In the genomic region with DNA sequence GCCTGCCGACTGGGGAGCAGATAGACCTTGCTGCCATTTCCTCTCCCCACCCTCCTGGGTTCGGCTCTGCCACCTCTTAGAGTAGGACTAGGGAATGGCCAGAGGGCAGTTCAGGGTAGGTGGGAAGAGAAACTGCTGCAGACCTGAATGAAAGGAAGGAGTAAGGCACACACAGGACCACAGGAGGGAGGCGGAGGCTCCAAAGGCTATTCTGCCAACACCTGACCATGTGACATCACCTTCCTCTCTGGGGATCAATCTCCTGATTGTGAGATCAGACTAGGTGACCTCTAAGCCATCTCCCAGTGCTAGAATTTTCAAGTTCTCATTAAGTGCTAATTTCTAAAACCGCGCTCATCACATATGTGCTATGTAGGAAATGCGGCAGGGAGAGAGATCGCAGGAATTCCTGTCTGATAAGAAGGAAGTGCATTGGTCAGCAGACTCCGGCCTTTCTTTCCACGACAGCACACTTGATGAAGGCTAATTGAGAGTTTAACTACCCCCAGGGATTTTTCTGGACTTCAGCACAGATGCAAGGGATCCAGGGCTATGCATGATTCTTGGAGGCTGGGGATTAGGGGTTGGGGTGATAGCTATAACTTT, we compare ENCODE assay signal across 20 cellular contexts.
"Had no signal": no experiment of that assay in that cellular context is flagged by ENCODE, and none has a peak within 500 bp of the region (broad histone marks: within the 10 kb centered on the region; RNA-seq: fewer than 3 reads in every experiment).

No MANE protein-coding gene starts in this region.

- DNase-seq: cerebellar nuclear complex; colonic mucosa; effector CD4-positive, alpha-beta T cell; heart left ventricle; hippocampal formation; kidney glomerular epithelial cell; lower lobe of right lung; midbrain; retina; sigmoid colon; stimulated activated CD4-positive, alpha-beta T cell treated with anti-CD3 and anti-CD28 coated beads, Interleukin-12 subunit alpha, Interleukin-12 subunit beta, amount 100 ng/mL, for 4 hours; stimulated activated naive CD8-positive, alpha-beta T cell treated with anti-CD3 and anti-CD28 coated beads, Interleukin-15, Interleukin-2, amounts not matched to agents 100 U/mL and 50 U/mL, for 24 hours; thyroid gland; upper lobe of left lung; uterus had no signal

- H3K36me3 ChIP-seq: colonic mucosa, heart left ventricle, lower lobe of right lung, prostate gland, sigmoid colon, suprapubic skin, thyroid gland, upper lobe of left lung, uterus had no signal

- H3K27ac ChIP-seq: colonic mucosa, heart left ventricle, lower lobe of right lung, parathyroid adenoma, prostate gland, sigmoid colon, skin epidermis, suprapubic skin, thyroid gland, upper lobe of left lung, uterus had no signal

- H3K9me3 ChIP-seq: colonic mucosa, heart left ventricle, lower lobe of right lung, prostate gland, sigmoid colon, suprapubic skin, thyroid gland, upper lobe of left lung, uterus had no signal

- H3K4me3 ChIP-seq: colonic mucosa, heart left ventricle, lower lobe of right lung, prostate gland, sigmoid colon, skin epidermis, suprapubic skin, thyroid gland, upper lobe of left lung, uterus had no signal

- H3K27me3 ChIP-seq: colonic mucosa, heart left ventricle, sigmoid colon, suprapubic skin, upper lobe of left lung had no signal

- ATAC-seq: esophagus mucosa; heart left ventricle; lower lobe of right lung; stimulated activated naive CD8-positive, alpha-beta T cell treated with anti-CD3 and anti-CD28 coated beads, Interleukin-15, Interleukin-2, amounts not matched to agents 100 U/mL and 50 U/mL, for 24 hours had no signal

- H3K4me1 ChIP-seq: colonic mucosa, heart left ventricle, lower lobe of right lung, prostate gland, thyroid gland, upper lobe of left lung, uterus had no signal
